ENCODE assay signal across 21 cellular contexts in the genomic region with DNA sequence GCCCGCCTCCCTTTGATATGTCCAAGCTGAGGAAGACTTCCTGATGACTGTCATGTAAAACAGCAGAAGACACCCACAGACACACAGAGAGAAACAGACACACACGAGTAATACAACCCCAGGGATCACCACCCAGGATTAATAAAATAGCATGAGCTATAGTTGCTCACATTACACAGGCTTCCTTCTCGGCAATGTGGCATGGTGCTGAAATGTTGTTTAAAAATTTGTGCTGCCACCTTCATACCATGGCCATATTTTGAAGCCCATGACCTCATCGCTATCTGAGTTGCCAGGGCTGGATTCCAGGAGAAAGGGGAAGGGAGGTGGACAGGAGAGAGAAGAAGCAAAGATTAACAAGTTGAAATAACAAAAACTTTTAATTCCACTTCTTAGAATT.
DNase-seq lines count a peak whose midpoint lies in the region; ATAC-seq and TF ChIP-seq lines count a peak whose summit lies in the region.
"Had no signal": no experiment of that assay in that cellular context is flagged by ENCODE, and none has a peak within 500 bp of the region (broad histone marks: within the 10 kb centered on the region; RNA-seq: fewer than 3 reads in every experiment).

No MANE protein-coding gene starts in this region.

- H3K36me3 Mint-ChIP-seq in chondrocyte (ENCODE audit: low read depth) = no peaks in the 10 kb centered on the region
- H3K36me3 Mint-ChIP-seq: activated naive CD8-positive, alpha-beta T cell treated with anti-CD3 and anti-CD28 coated beads for 36 hours had no signal

- H3K4me3 ChIP-seq in GM23248 (no peak overlapping the region), left ventricle myocardium inferior (peak overlapping the region; percentile 41), gastrocnemius medialis (peak overlapping the region in 3 of 4 donors; percentile 20 to 29 (median 28))
- H3K4me3 ChIP-seq: upper lobe of right lung had no signal

- no peak for TF ChIP-seq CTCF in chondrocyte (IDR thresholded peaks at IDR 0.05)
- no peak for TF ChIP-seq CTCF in left ventricle myocardium inferior (IDR thresholded peaks at IDR 0.05; ENCODE audit: borderline replicate concordance)
- no peak for TF ChIP-seq CTCF in gastrocnemius medialis (IDR thresholded peaks at IDR 0.05 in 4 of 5, conservative IDR thresholded peaks at IDR 0.05 in 1 of 5)

- H3K79me2 ChIP-seq in GM23248 (ENCODE audit: insufficient read depth) = no peaks in the 10 kb centered on the region

- H3K36me3 ChIP-seq in GM23248 (ENCODE audit: low read depth) = no peaks in the 10 kb centered on the region
- no peaks in the 10 kb centered on the region for H3K36me3 ChIP-seq in left ventricle myocardium inferior
- no peaks in the 10 kb centered on the region for H3K36me3 ChIP-seq in gastrocnemius medialis
- H3K36me3 ChIP-seq: brain microvascular endothelial cell, upper lobe of right lung had no signal

- H3K9me3 Mint-ChIP-seq in chondrocyte (ENCODE audit: low read depth) = no peaks in the 10 kb centered on the region
- H3K9me3 Mint-ChIP-seq: activated naive CD8-positive, alpha-beta T cell treated with anti-CD3 and anti-CD28 coated beads for 36 hours; activated T-cell treated with anti-CD3 and anti-CD28 coated beads, Interleukin-2, amount 50 U/mL, for 72 hours; CD4-positive, alpha-beta T cell; IgD-negative memory B cell; neural crest cell had no signal

- peaks cover 46% of the 10 kb centered on the region for H3K4me1 Mint-ChIP-seq in chondrocyte (ENCODE audit: low read depth)
- H3K4me1 Mint-ChIP-seq: activated naive CD8-positive, alpha-beta T cell treated with anti-CD3 and anti-CD28 coated beads for 36 hours; IgD-negative memory B cell; neural crest cell; T-helper 17 cell had no signal

- in situ Hi-C loops in GM23248 (cut with MboI) = no loop called here
- in situ Hi-C loops in gastrocnemius medialis (cut with MboI; ENCODE audit: low sequenced_read_pairs in 4 of 4) = no loop called here

- H3K4me2 ChIP-seq in GM23248 (ENCODE audit: unreplicated experiment) = no peak overlapping the region

- peak in 1 of 2 donors; percentile 54 for TF ChIP-seq POLR2A in gastrocnemius medialis (IDR thresholded peaks at IDR 0.05)

- H4K20me1 ChIP-seq in GM23248 (ENCODE audit: insufficient read depth) = no peaks in the 10 kb centered on the region

- H3K27me3 ChIP-seq in GM23248 (replicated peaks; ENCODE audit: insufficient read depth) (no peaks in the 10 kb centered on the region), left ventricle myocardium inferior (ENCODE audit: low read depth) (no peaks in the 10 kb centered on the region), gastrocnemius medialis (no peaks in the 10 kb centered on the region)
- H3K27me3 ChIP-seq: brain microvascular endothelial cell, upper lobe of right lung had no signal

- peak overlapping the region; percentile 52 for H3K27ac Mint-ChIP-seq in chondrocyte (ENCODE audit: unreplicated experiment)
- H3K27ac Mint-ChIP-seq: activated naive CD8-positive, alpha-beta T cell treated with anti-CD3 and anti-CD28 coated beads for 36 hours; activated T-cell treated with anti-CD3 and anti-CD28 coated beads, Interleukin-2, amount 50 U/mL, for 72 hours; CD4-positive, alpha-beta T cell; T-helper 17 cell had no signal

- H3K9me2 ChIP-seq in GM23248 (ENCODE audit: insufficient read depth) = no peaks in the 10 kb centered on the region

- no peak overlapping the region for H3K27ac ChIP-seq in GM23248
- H3K27ac ChIP-seq in left ventricle myocardium inferior (replicated peaks) = peak overlapping the region; percentile 84
- peak overlapping the region; percentile 87 to 99 (median 91) for H3K27ac ChIP-seq in gastrocnemius medialis
- H3K27ac ChIP-seq: brain microvascular endothelial cell, upper lobe of right lung had no signal

- intact Hi-C loops in left ventricle myocardium inferior (cut with micrococcal nuclease) (no loop called here), gastrocnemius medialis (cut with DNase I; ENCODE audit: low total_unique reads) (loop anchor here (1.0 kb wide), 1 partner anchor 10 kb away; no protein-coding TSS in a partner anchor)

- H3K4me3 Mint-ChIP-seq in chondrocyte (ENCODE audit: unreplicated experiment) = no peak overlapping the region
- H3K4me3 Mint-ChIP-seq: activated naive CD8-positive, alpha-beta T cell treated with anti-CD3 and anti-CD28 coated beads for 36 hours; activated T-cell treated with anti-CD3 and anti-CD28 coated beads, Interleukin-2, amount 50 U/mL, for 72 hours; CD4-positive, alpha-beta T cell; IgD-negative memory B cell; neural crest cell; T-helper 17 cell had no signal

- ATAC-seq in gastrocnemius medialis (peak; percentile 69 to 78), GM18868 (IDR thresholded peaks at IDR 0.05; ENCODE audit: unreplicated experiment) (no peak), GM21515 (IDR thresholded peaks at IDR 0.05; ENCODE audit: unreplicated experiment) (no peak), HG03159 (IDR thresholded peaks at IDR 0.05; ENCODE audit: unreplicated experiment) (no peak)
- ATAC-seq: activated T-cell treated with anti-CD3 and anti-CD28 coated beads, Interleukin-2, amount 50 U/mL, for 72 hours; T-helper 17 cell; upper lobe of right lung had no signal

- H3K9me3 ChIP-seq in GM23248 (ENCODE audit: low read depth) (no peaks in the 10 kb centered on the region), left ventricle myocardium inferior (replicated peaks) (no peaks in the 10 kb centered on the region), gastrocnemius medialis (no peaks in the 10 kb centered on the region)
- H3K9me3 ChIP-seq: upper lobe of right lung had no signal

- H3K4me1 ChIP-seq in GM23248 (ENCODE audit: insufficient read depth) (peaks cover 14% of the 10 kb centered on the region), left ventricle myocardium inferior (peaks cover 72% of the 10 kb centered on the region), gastrocnemius medialis (peaks cover 58 to 69% of the 10 kb centered on the region in 2 donors)
- H3K4me1 ChIP-seq: upper lobe of right lung had no signal

- peak; percentile 33 for DNase-seq in GM23248
- no peak for DNase-seq in chondrocyte (ENCODE audit: low spot score)
- peak; percentile 29 for DNase-seq in left ventricle myocardium inferior
- peak; percentile 73 to 75 for DNase-seq in gastrocnemius medialis
- no peak for DNase-seq in NCI-H1048 (lab: John Stamatoyannopoulos, UW)
- DNase-seq: ACHN; activated naive CD8-positive, alpha-beta T cell treated with anti-CD3 and anti-CD28 coated beads for 36 hours; activated T-cell treated with anti-CD3 and anti-CD28 coated beads, Interleukin-2, amount 50 U/mL, for 72 hours; brain microvascular endothelial cell; CD4-positive, alpha-beta T cell; mesenchymal stem cell; NCI-H526; SHP77; stimulated activated naive CD4-positive, alpha-beta T cell; T-helper 17 cell; upper lobe of right lung had no signal

- H2AFZ ChIP-seq in GM23248 = no peak overlapping the region

- 46 to 57% methylated on average over 4 of the region's 4 CpGs for WGBS in GM23248 (ENCODE audit: low coverage in 1 of 2, low lambda C conversion rate in 2 of 2, missing lambda C conversion rate in 2 of 2), 2 experiments

- no peaks in the 10 kb centered on the region for H3K27me3 Mint-ChIP-seq in chondrocyte (ENCODE audit: low read depth)

- no peak overlapping the region for H3K9ac ChIP-seq in GM23248

- peaks cover 10% of the 10 kb centered on the region for H3F3A ChIP-seq in GM23248 (ENCODE audit: insufficient read depth)

Comparison
In these comparisons a context has a peak if more than half of its experiments do, and no peak if none do; other contexts are left out.
1. DNase-seq: peak in GM23248 (single experiment), left ventricle myocardium inferior (single experiment) and gastrocnemius medialis (2 of 2); none in chondrocyte (single experiment) and NCI-H1048 (single experiment).
2. ATAC-seq: peak in gastrocnemius medialis (2 of 2); none in GM18868 (single experiment), GM21515 (single experiment) and HG03159 (single experiment).